In genomic region chr5:139503879-139504278, GRCh38 we compare ENCODE assay signal across 2 cellular contexts.
TF ChIP-seq lines count a peak whose summit lies in the region.

No MANE protein-coding gene starts in this region.

TF ChIP-seq in GM23338, 12 proteins besides CTCF, POLR2A, EP300 and RAD21:
- peak; percentile 46 for TF ChIP-seq POLR2AphosphoS5 (IDR thresholded peaks at IDR 0.05; ENCODE audit: low read depth)
TF ChIP-seq in GM23338: peak in this region for 1; not testable (repeated sequence) for 11.

TF ChIP-seq in H1, 55 proteins besides CTCF, POLR2A, EP300 and RAD21:
- TF ChIP-seq FOSL1 (IDR thresholded peaks at IDR 0.05; ENCODE audit: insufficient read depth, low read depth, low read length) (0 out of 2 replicates have a peak, but pooled peaks have one; percentile 84), TAF1 (IDR thresholded peaks at IDR 0.05; ENCODE audit: low read depth, low read length) (0 out of 2 replicates have a peak, but pooled peaks have one; percentile 27)
TF ChIP-seq in H1: peak in this region for 2; not testable (repeated sequence) for 53.
